Comparison of ENCODE assay signal across 13 cellular contexts in genomic region chr16:68399456-68399855, GRCh38. TPM values are rescaled to one million over a fixed set of nuclear protein-coding genes. Genes with fewer than 3 reads are reported as not detected.
"Had no signal": no experiment of that assay in that cellular context is flagged by ENCODE, and none has a peak within 500 bp of the region (broad histone marks: within the 10 kb centered on the region; RNA-seq: fewer than 3 reads in every experiment).

No MANE protein-coding gene starts in this region.

- H3K27ac ChIP-seq: upper lobe of right lung had no signal

- H3K27me3 ChIP-seq: upper lobe of right lung had no signal

- H3K9me3 ChIP-seq: mucosa of descending colon, upper lobe of right lung had no signal

- H3K4me3 ChIP-seq: mucosa of descending colon, upper lobe of right lung had no signal

- H3K4me1 Mint-ChIP-seq: immature natural killer cell had no signal

- H3K27me3 Mint-ChIP-seq: stimulated activated memory B cell treated with anti-CD40 and anti-IgM and Interleukin-4, amounts not matched to agents 10 μg/mL and 1 μg/mL and 100 μg/mL, for 72 hours had no signal

- H3K27ac Mint-ChIP-seq: immature natural killer cell; progenitor cell of endocrine pancreas; stimulated activated memory B cell treated with anti-CD40 and anti-IgM and Interleukin-4, amounts not matched to agents 10 μg/mL and 1 μg/mL and 100 μg/mL, for 72 hours had no signal

- H3K9me3 Mint-ChIP-seq: immature natural killer cell; naive thymus-derived CD8-positive, alpha-beta T cell; stimulated activated memory B cell treated with anti-CD40 and anti-IgM and Interleukin-4, amounts not matched to agents 10 μg/mL and 1 μg/mL and 100 μg/mL, for 72 hours had no signal

- H3K4me1 ChIP-seq: upper lobe of right lung had no signal

- DNase-seq: activated gamma-delta T cell treated with Interleukin-2 at 50 U/mL for 16 hours, glutamatergic neuron, immature natural killer cell, left colon, right cardiac atrium, small intestine, upper lobe of right lung had no signal

- ATAC-seq: esophagus mucosa; left colon; mucosa of descending colon; naive thymus-derived CD8-positive, alpha-beta T cell; right cardiac atrium; stimulated activated memory B cell treated with anti-CD40 and anti-IgM and Interleukin-4, amounts not matched to agents 10 μg/mL and 1 μg/mL and 100 μg/mL, for 72 hours; upper lobe of right lung had no signal

- H3K4me3 Mint-ChIP-seq: immature natural killer cell; naive thymus-derived CD8-positive, alpha-beta T cell; stimulated activated memory B cell treated with anti-CD40 and anti-IgM and Interleukin-4, amounts not matched to agents 10 μg/mL and 1 μg/mL and 100 μg/mL, for 72 hours had no signal

- H3K36me3 ChIP-seq: upper lobe of right lung had no signal

- H3K36me3 Mint-ChIP-seq: immature natural killer cell; naive thymus-derived CD8-positive, alpha-beta T cell; stimulated activated memory B cell treated with anti-CD40 and anti-IgM and Interleukin-4, amounts not matched to agents 10 μg/mL and 1 μg/mL and 100 μg/mL, for 72 hours had no signal

RNA-seq across cellular contexts. Expression of gene SMPD3, which starts 48.9 kb away (rescaled TPM):
- total RNA-seq: bronchial epithelial cell had no signal
